In the genomic region with DNA sequence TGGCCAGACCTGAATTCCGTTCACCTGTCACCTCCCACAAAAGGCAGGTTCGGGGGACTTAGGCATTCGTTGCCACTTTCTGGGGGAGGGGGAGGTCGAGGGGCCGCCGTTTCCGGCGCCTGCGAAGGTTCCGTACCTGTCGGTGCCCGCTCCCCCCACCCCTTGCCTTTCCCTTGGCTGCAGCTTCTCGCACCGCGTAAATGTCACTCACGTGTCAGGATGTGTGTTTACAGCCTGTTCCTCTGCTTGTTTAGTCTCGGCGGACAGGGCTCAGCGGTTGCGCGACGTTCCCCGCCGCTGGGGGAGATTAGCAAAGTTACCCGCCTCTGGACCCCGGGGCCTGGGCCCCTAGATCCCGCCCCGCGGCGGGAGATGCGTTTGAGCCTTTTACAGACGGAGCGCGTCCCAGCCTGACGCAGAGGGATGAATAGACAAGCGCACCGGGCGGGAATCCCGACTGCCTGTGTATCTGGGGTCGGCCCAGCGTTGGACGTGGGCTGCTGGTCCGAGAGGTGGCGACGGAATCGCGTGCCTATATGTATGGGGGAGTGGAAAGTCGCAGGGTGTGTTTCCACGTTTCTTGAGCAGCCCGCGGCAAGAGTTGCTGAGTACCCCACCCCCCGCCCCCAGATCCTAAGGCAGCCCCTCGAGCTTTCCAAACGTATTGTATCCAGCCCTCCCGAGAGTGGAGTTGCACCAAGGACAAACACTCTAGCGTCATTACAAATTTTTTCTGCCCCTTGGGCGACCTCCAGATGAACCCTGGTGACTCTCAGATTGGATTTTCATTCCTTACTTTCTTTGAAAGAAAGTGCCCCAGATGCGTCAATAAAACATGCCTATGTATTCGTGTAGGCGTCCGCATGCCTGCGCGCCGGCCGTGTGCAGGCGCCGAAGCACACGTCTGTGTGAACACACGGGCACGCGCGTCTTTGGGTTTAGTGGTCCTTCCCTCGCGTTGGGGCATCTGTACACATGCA, we compare ENCODE assay signal across 1 cellular context.
A peak's percentile ranks its signal among the peaks of the same experiment; 100 is the strongest.
TF ChIP-seq lines count a peak whose summit lies in the region.

No MANE protein-coding gene starts in this region.

TF ChIP-seq in HEK293, 187 proteins besides CTCF, POLR2A, EP300 and RAD21 (continued from another document):
- TF ChIP-seq ZNF23 (tag by site-specific recombination; IDR thresholded peaks at IDR 0.05; ENCODE audit: borderline replicate concordance): no peak
- TF ChIP-seq KLF7 (tag by site-specific recombination; IDR thresholded peaks at IDR 0.05; ENCODE audit: borderline replicate concordance): no peak
- no peak for TF ChIP-seq ZNF214 (tag by site-specific recombination; IDR thresholded peaks at IDR 0.05; ENCODE audit: borderline replicate concordance)
- peak; percentile 97 for TF ChIP-seq ZBTB48 (tag by site-specific recombination; IDR thresholded peaks at IDR 0.05)
- TF ChIP-seq ZNF175 (tag by site-specific recombination; IDR thresholded peaks at IDR 0.05): no peak
- TF ChIP-seq HOXC10 (CRISPR knock-in tag; IDR thresholded peaks at IDR 0.05): no peak
- TF ChIP-seq SALL2 (tag by site-specific recombination; IDR thresholded peaks at IDR 0.05; ENCODE audit: borderline replicate concordance): no peak
- TF ChIP-seq ZNF548 (tag by site-specific recombination; IDR thresholded peaks at IDR 0.05): no peak
- no peak for TF ChIP-seq ZNF157 (tag by site-specific recombination; IDR thresholded peaks at IDR 0.05)
- TF ChIP-seq ZNF768 (tag by site-specific recombination; IDR thresholded peaks at IDR 0.05): no peak
- TF ChIP-seq, protein P1, sequence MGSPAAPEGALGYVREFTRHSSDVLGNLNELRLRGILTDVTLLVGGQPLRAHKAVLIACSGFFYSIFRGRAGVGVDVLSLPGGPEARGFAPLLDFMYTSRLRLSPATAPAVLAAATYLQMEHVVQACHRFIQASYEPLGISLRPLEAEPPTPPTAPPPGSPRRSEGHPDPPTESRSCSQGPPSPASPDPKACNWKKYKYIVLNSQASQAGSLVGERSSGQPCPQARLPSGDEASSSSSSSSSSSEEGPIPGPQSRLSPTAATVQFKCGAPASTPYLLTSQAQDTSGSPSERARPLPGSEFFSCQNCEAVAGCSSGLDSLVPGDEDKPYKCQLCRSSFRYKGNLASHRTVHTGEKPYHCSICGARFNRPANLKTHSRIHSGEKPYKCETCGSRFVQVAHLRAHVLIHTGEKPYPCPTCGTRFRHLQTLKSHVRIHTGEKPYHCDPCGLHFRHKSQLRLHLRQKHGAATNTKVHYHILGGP (tag by site-specific recombination; IDR thresholded peaks at IDR 0.05): no peak
- no peak for TF ChIP-seq ZNF830 (tag by site-specific recombination; IDR thresholded peaks at IDR 0.05; ENCODE audit: low read depth)
- peak; percentile 44; the same call in 1 of the 2 replicates for TF ChIP-seq ZNF600 (tag by site-specific recombination; IDR thresholded peaks at IDR 0.05)
- TF ChIP-seq GLI4 (tag by site-specific recombination; IDR thresholded peaks at IDR 0.05): no peak
- TF ChIP-seq ZNF24 (tag by site-specific recombination; IDR thresholded peaks at IDR 0.05): no peak
- no peak for TF ChIP-seq ZNF501 (tag by site-specific recombination; IDR thresholded peaks at IDR 0.05)
- peak; percentile 49 for TF ChIP-seq ZIC2 (tag by site-specific recombination; IDR thresholded peaks at IDR 0.05)
- no peak for TF ChIP-seq ZNF37A (tag by site-specific recombination; IDR thresholded peaks at IDR 0.05)
- TF ChIP-seq ZNF843 (tag by site-specific recombination; IDR thresholded peaks at IDR 0.05): no peak
- no peak for TF ChIP-seq ZNF792 (tag by site-specific recombination; IDR thresholded peaks at IDR 0.05)
- TF ChIP-seq, protein P2, sequence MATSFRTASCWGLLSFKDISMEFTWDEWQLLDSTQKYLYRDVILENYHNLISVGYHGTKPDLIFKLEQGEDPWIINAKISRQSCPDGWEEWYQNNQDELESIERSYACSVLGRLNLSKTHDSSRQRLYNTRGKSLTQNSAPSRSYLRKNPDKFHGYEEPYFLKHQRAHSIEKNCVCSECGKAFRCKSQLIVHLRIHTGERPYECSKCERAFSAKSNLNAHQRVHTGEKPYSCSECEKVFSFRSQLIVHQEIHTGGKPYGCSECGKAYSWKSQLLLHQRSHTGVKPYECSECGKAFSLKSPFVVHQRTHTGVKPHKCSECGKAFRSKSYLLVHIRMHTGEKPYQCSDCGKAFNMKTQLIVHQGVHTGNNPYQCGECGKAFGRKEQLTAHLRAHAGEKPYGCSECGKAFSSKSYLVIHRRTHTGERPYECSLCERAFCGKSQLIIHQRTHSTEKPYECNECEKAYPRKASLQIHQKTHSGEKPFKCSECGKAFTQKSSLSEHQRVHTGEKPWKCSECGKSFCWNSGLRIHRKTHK (tag by site-specific recombination; IDR thresholded peaks at IDR 0.05): no peak
- TF ChIP-seq, protein P3, sequence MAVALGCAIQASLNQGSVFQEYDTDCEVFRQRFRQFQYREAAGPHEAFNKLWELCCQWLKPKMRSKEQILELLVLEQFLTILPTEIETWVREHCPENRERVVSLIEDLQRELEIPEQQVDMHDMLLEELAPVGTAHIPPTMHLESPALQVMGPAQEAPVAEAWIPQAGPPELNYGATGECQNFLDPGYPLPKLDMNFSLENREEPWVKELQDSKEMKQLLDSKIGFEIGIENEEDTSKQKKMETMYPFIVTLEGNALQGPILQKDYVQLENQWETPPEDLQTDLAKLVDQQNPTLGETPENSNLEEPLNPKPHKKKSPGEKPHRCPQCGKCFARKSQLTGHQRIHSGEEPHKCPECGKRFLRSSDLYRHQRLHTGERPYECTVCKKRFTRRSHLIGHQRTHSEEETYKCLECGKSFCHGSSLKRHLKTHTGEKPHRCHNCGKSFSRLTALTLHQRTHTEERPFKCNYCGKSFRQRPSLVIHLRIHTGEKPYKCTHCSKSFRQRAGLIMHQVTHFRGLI (tag by site-specific recombination; IDR thresholded peaks at IDR 0.05): no peak
- TF ChIP-seq ZNF629 (tag by site-specific recombination; IDR thresholded peaks at IDR 0.05): 0 out of 2 replicates have a peak, but pooled peaks have one; percentile 21
- TF ChIP-seq ZNF239 (tag by site-specific recombination; IDR thresholded peaks at IDR 0.05): no peak
- TF ChIP-seq ZNF133 (tag by site-specific recombination; IDR thresholded peaks at IDR 0.05): no peak
